ENCODE assay signal across 38 cellular contexts in genomic region chr4:106380179-106380578, GRCh38. TPM values are rescaled to one million over a fixed set of nuclear protein-coding genes. Genes with fewer than 3 reads are reported as not detected.
"Had no signal": no experiment of that assay in that cellular context is flagged by ENCODE, and none has a peak within 500 bp of the region (broad histone marks: within the 10 kb centered on the region; RNA-seq: fewer than 3 reads in every experiment).

No MANE protein-coding gene starts in this region.

- H3K27me3 ChIP-seq: adrenal gland, ascending aorta, body of pancreas, brain microvascular endothelial cell, breast epithelium, cardiac muscle cell had no signal

- H3K4me3 ChIP-seq: adrenal gland, ascending aorta, body of pancreas, breast epithelium, cardiac muscle cell had no signal

- H3K27ac ChIP-seq: adrenal gland, ascending aorta, body of pancreas, brain microvascular endothelial cell, breast epithelium, cardiac muscle cell had no signal

- ATAC-seq: activated naive CD4-positive, alpha-beta T cell treated with anti-CD3 and anti-CD28 coated beads, Interleukin-2, amount 50 U/mL, for 72 hours; activated naive CD8-positive, alpha-beta T cell treated with anti-CD3 and anti-CD28 coated beads, Interleukin-2, amount 50 U/mL, for 24 hours; activated T-cell treated with anti-CD3 and anti-CD28 coated beads, Interleukin-2, amount 50 U/mL, for 4 hours; activated T-cell treated with anti-CD3 and anti-CD28 coated beads, Interleukin-2, amount 50 U/mL, for 72 hours; activated T-helper 17 cell treated with anti-CD3 and anti-CD28 coated beads, Interleukin-2, amount 50 U/mL, for 72 hours; body of pancreas had no signal

- H3K4me1 ChIP-seq: adrenal gland, ascending aorta, body of pancreas, breast epithelium had no signal

- H3K36me3 ChIP-seq: adrenal gland, ascending aorta, brain microvascular endothelial cell, breast epithelium, cardiac muscle cell had no signal

- DNase-seq: activated effector memory CD4-positive, alpha-beta T cell treated with anti-CD3 and anti-CD28 coated beads, Interleukin-2, amount 50 U/mL, for 16 hours; activated effector memory CD4-positive, alpha-beta T cell treated with Interleukin-2 at 50 U/mL for 16 hours; activated gamma-delta T cell; activated gamma-delta T cell treated with Interleukin-2 at 50 U/mL for 16 hours; activated naive CD4-positive, alpha-beta T cell; activated naive CD4-positive, alpha-beta T cell treated with anti-CD3 and anti-CD28 coated beads for 36 hours; activated naive CD4-positive, alpha-beta T cell treated with anti-CD3 and anti-CD28 coated beads, Interleukin-2, amount 10 ng/mL, durations not matched to agents 7 days and 5 days; activated naive CD4-positive, alpha-beta T cell treated with anti-CD3 and anti-CD28 coated beads, Interleukin-2, amount 50 U/mL, for 16 hours; activated naive CD4-positive, alpha-beta T cell treated with Interleukin-2 at 50 U/mL for 16 hours; activated naive CD8-positive, alpha-beta T cell treated with anti-CD3 and anti-CD28 coated beads for 36 hours; activated naive CD8-positive, alpha-beta T cell treated with anti-CD3 and anti-CD28 coated beads, Interleukin-2, amount 10 ng/mL, durations not matched to agents 7 days and 5 days; activated naive CD8-positive, alpha-beta T cell treated with anti-CD3 and anti-CD28 coated beads, Interleukin-2, amount 50 U/mL, for 24 hours; activated T-cell treated with anti-CD3 and anti-CD28 coated beads, Interleukin-2, amount 50 U/mL, for 4 hours; activated T-cell treated with anti-CD3 and anti-CD28 coated beads, Interleukin-2, amount 50 U/mL, for 48 hours; activated T-cell treated with anti-CD3 and anti-CD28 coated beads, Interleukin-2, amount 50 U/mL, for 72 hours; adrenal gland; amniotic stem cell; amygdala; anterior cingulate cortex; aorta; body of pancreas; brain microvascular endothelial cell; caudate nucleus; central memory CD4-positive, alpha-beta T cell; cerebellar nuclear complex had no signal

- FAIRE-seq: astrocyte, bronchial epithelial cell had no signal

- H3K9me3 ChIP-seq: adrenal gland, ascending aorta, body of pancreas had no signal

RNA-seq across cellular contexts. Expression of gene GIMD1, which starts 11.6 kb away (rescaled TPM):
- total RNA-seq: activated naive CD4-positive, alpha-beta T cell treated with anti-CD3 and anti-CD28 coated beads for 36 hours; activated naive CD4-positive, alpha-beta T cell treated with anti-CD3 and anti-CD28 coated beads, Interleukin-2, amount 50 U/mL, for 72 hours; activated naive CD8-positive, alpha-beta T cell treated with anti-CD3 and anti-CD28 coated beads for 36 hours; activated naive CD8-positive, alpha-beta T cell treated with anti-CD3 and anti-CD28 coated beads, Interleukin-2, amount 10 ng/mL, durations not matched to agents 7 days and 5 days; activated T-cell treated with anti-CD3 and anti-CD28 coated beads, Interleukin-2, amount 50 U/mL, for 4 hours; activated T-cell treated with anti-CD3 and anti-CD28 coated beads, Interleukin-2, amount 50 U/mL, for 72 hours; activated T-helper 1 cell treated with anti-CD3 and anti-CD28 coated beads, Interleukin-12 subunit alpha, Interleukin-12 subunit beta, Interleukin-2, Interleukin-4 antibody, amounts not matched to agents 30 ng/mL and 10 ng/mL and 1 ng/mL, durations not matched to agents 14 hours and 24 hours and 36 hours; activated T-helper 17 cell treated with anti-CD3 and anti-CD28 coated beads, Interleukin-2, amount 50 U/mL, for 72 hours; activated T-helper 2 cell treated with anti-CD3 and anti-CD28 coated beads, Interferon-gamma antibody, Interleukin-2, Interleukin-4, amounts not matched to agents 10 μg/mL and 5 μg/mL and 100 μg/mL, durations not matched to agents 14 hours and 24 hours and 36 hours; adrenal gland; aorta; ascending aorta; astrocyte; body of pancreas; breast epithelium; bronchial epithelial cell; cardiac muscle cell; cardiac septum; cerebellum; chondrocyte had no signal
- polyA plus RNA-seq: adipose tissue, adrenal gland, cardiac muscle cell had no signal
